ENCODE assay signal across 25 cellular contexts in the genomic region with DNA sequence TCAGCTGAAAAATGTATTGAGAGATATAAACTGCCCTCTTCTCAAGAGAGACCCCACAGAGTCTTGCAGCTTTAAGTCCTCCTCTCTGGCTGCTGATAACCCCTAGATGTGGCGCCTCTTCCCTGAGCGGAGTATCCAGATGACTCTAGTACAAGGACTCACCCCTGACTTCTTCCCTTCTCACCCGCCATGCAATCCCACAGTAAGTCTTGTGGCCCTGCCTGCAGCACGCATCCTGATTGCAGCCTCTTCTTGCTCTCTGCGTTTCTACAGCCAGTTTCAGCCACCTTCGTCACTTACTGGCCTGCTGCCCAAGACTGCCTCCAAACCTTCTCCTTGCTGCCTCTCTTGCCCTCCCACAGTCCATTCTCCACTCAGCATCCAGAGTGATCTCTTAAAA. TPM values are rescaled to one million over a fixed set of nuclear protein-coding genes. Genes with fewer than 3 reads are reported as not detected.
"Had no signal": no experiment of that assay in that cellular context is flagged by ENCODE, and none has a peak within 500 bp of the region (broad histone marks: within the 10 kb centered on the region; RNA-seq: fewer than 3 reads in every experiment).

No MANE protein-coding gene starts in this region.

- H3K27ac ChIP-seq: adrenal gland, ascending aorta, hepatocyte, left lung, neutrophil, ovary, psoas muscle, right atrium auricular region, spleen had no signal

- H3K4me1 ChIP-seq: ascending aorta, psoas muscle had no signal

- H3K9me3 ChIP-seq: adrenal gland, ascending aorta, left lung, neutrophil, ovary, psoas muscle, right atrium auricular region, spleen had no signal

- H3K36me3 ChIP-seq: ascending aorta, neutrophil, ovary had no signal

- H3K27me3 ChIP-seq: adrenal gland, ascending aorta, hepatocyte, left lung, neutrophil, ovary, right atrium auricular region, spleen had no signal

- H3K27ac Mint-ChIP-seq: activated B cell treated with CpG ODN at 0.5 μM for 24 hours; activated CD4-positive, alpha-beta T cell treated with anti-CD3 and anti-CD28 coated beads for 36 hours; activated naive CD8-positive, alpha-beta T cell; T-cell had no signal

- ATAC-seq: activated CD4-positive, alpha-beta T cell treated with anti-CD3 and anti-CD28 coated beads for 36 hours; left lung; psoas muscle; T-cell had no signal

- H3K79me2 ChIP-seq: hepatocyte had no signal

- H3K4me2 ChIP-seq: hepatocyte had no signal

- H2AFZ ChIP-seq: hepatocyte had no signal

- H3K4me3 Mint-ChIP-seq: activated B cell treated with CpG ODN at 0.5 μM for 24 hours; activated CD4-positive, alpha-beta T cell treated with anti-CD3 and anti-CD28 coated beads for 36 hours; activated naive CD8-positive, alpha-beta T cell had no signal

- H3K27me3 Mint-ChIP-seq: activated B cell treated with CpG ODN at 0.5 μM for 24 hours; activated CD4-positive, alpha-beta T cell treated with anti-CD3 and anti-CD28 coated beads for 36 hours; activated naive CD8-positive, alpha-beta T cell; T-cell had no signal

- DNase-seq: activated B cell treated with CpG ODN at 0.5 μM for 24 hours; activated CD4-positive, alpha-beta T cell treated with anti-CD3 and anti-CD28 coated beads for 36 hours; activated CD4-positive, alpha-beta T cell treated with anti-CD3 and anti-CD28 coated beads, Interleukin-2, amount 50 U/mL, for 4 hours; activated CD8-positive, alpha-beta memory T cell treated with anti-CD3 and anti-CD28 coated beads for 24 hours; activated naive CD4-positive, alpha-beta T cell; adrenal gland; central memory CD4-positive, alpha-beta T cell; dermis blood vessel endothelial cell; effector CD8-positive, alpha-beta T cell; erythroblast; glutamatergic neuron; kidney glomerular epithelial cell; left lung; ovary; psoas muscle; spleen; stimulated activated CD4-positive, alpha-beta T cell treated with anti-CD3 and anti-CD28 coated beads, Interleukin-4, amount 100 ng/mL, for 24 hours; stimulated activated naive CD4-positive, alpha-beta T cell treated with Interleukin-2 at 50 U/mL for 16 hours; T-cell; T1000 had no signal

- H3K4me3 ChIP-seq: adrenal gland, ascending aorta, hepatocyte, left lung, ovary, psoas muscle, right atrium auricular region, spleen had no signal

- H3K9me3 Mint-ChIP-seq: activated B cell treated with CpG ODN at 0.5 μM for 24 hours, T-cell had no signal

RNA-seq across cellular contexts. Expression of a gene that starts 2.3 kb away (rescaled TPM):
- total RNA-seq: ascending aorta had no signal
